Comparison of ENCODE assay signal across 12 cellular contexts in genomic region chr9:93028448-93029006, GRCh38. TPM values are rescaled to one million over a fixed set of nuclear protein-coding genes. Genes with fewer than 3 reads are reported as not detected.
DNase-seq lines count a peak whose midpoint lies in the region; ATAC-seq, FAIRE-seq and TF ChIP-seq lines count a peak whose summit lies in the region.
"Had no signal": no experiment of that assay in that cellular context is flagged by ENCODE, and none has a peak within 500 bp of the region (broad histone marks: within the 10 kb centered on the region; RNA-seq: fewer than 3 reads in every experiment).

No MANE protein-coding gene starts in this region.

- FAIRE-seq in pancreas (lab: Jason Lieb, UNC) = no peak
- FAIRE-seq: D721Med had no signal

- H3K79me2 ChIP-seq in Karpas-422 (ENCODE audit: low read length) = no peaks in the 10 kb centered on the region

- peaks cover 79% of the 10 kb centered on the region for H3K4me1 Mint-ChIP-seq in activated CD8-positive, alpha-beta T cell treated with anti-CD3 and anti-CD28 coated beads, Interleukin-2, amount 10 ng/mL, durations not matched to agents 7 days and 5 days (ENCODE audit: low read depth)
- H3K4me1 Mint-ChIP-seq in glutamatergic neuron (ENCODE audit: low read depth, unreplicated experiment) = peaks cover 2% of the 10 kb centered on the region

- CTCF ChIA-PET in activated CD8-positive, alpha-beta T cell treated with anti-CD3 and anti-CD28 coated beads, Interleukin-2, amount 10 ng/mL, durations not matched to agents 7 days and 5 days (lab: Charles Lee) = interaction anchor here (0.9 to 2.0 kb wide), 11 partner anchors 9 to 80 kb away, joined by 3 to 12 read pairs (median 4); no protein-coding TSS in a partner anchor

- H3K4me3 Mint-ChIP-seq in activated CD8-positive, alpha-beta T cell treated with anti-CD3 and anti-CD28 coated beads, Interleukin-2, amount 10 ng/mL, durations not matched to agents 7 days and 5 days = peak overlapping the region; percentile 71
- no peak overlapping the region for H3K4me3 Mint-ChIP-seq in glutamatergic neuron (ENCODE audit: unreplicated experiment)

- no peaks in the 10 kb centered on the region for H3K27me3 ChIP-seq in BLaER1 treated with 17β-estradiol and CSF1 and Interleukin-3, amounts not matched to agents 10 nM and 100 nM
- H3K27me3 ChIP-seq in Karpas-422 (ENCODE audit: low read length) = no peaks in the 10 kb centered on the region
- H3K27me3 ChIP-seq in tibial artery = no peaks in the 10 kb centered on the region
- no peaks in the 10 kb centered on the region for H3K27me3 ChIP-seq in pancreas

- H3K36me3 ChIP-seq in BLaER1 treated with 17β-estradiol and CSF1 and Interleukin-3, amounts not matched to agents 10 nM and 100 nM = peaks cover 56 to 82% (median 71%) of the 10 kb centered on the region in 11 experiments
- H3K36me3 ChIP-seq in Karpas-422 (ENCODE audit: insufficient read depth, low read length) (no peaks in the 10 kb centered on the region), mucosa of descending colon (ENCODE audit: low read depth) (no peaks in the 10 kb centered on the region), tibial artery (no peaks in the 10 kb centered on the region), pancreas (no peaks in the 10 kb centered on the region)

- POLR2A ChIA-PET in activated CD8-positive, alpha-beta T cell treated with anti-CD3 and anti-CD28 coated beads, Interleukin-2, amount 10 ng/mL, durations not matched to agents 7 days and 5 days (lab: Charles Lee) = interaction anchor here (0.6 to 2.7 kb wide), 15 partner anchors 9 to 92 kb away, joined by 3 to 23 read pairs (median 4); no protein-coding TSS in a partner anchor

- peak overlapping the region; percentile 70 to 90 (median 81) for H3K4me2 ChIP-seq in BLaER1 treated with 17β-estradiol and CSF1 and Interleukin-3, amounts not matched to agents 10 nM and 100 nM
- no peak overlapping the region for H3K4me2 ChIP-seq in Karpas-422 (ENCODE audit: low read depth, low read length, poor library complexity, severe bottlenecking)

- peak; percentile 85 for ATAC-seq in activated CD8-positive, alpha-beta T cell treated with anti-CD3 and anti-CD28 coated beads, Interleukin-2, amount 10 ng/mL, durations not matched to agents 7 days and 5 days
- ATAC-seq in mucosa of descending colon = peak; percentile 74
- ATAC-seq in pancreas = no peak

- TF ChIP-seq CTCF in mucosa of descending colon (IDR thresholded peaks at IDR 0.05) = no peak
- no peak for TF ChIP-seq CTCF in glutamatergic neuron (IDR thresholded peaks at IDR 0.05; ENCODE audit: partially characterized antibody, unreplicated experiment)
- TF ChIP-seq CTCF in tibial artery (IDR thresholded peaks at IDR 0.05) = no peak
- TF ChIP-seq CTCF in pancreas (IDR thresholded peaks at IDR 0.05) = no peak

- peak overlapping the region; percentile 92 for H3K27ac Mint-ChIP-seq in activated CD8-positive, alpha-beta T cell treated with anti-CD3 and anti-CD28 coated beads, Interleukin-2, amount 10 ng/mL, durations not matched to agents 7 days and 5 days
- H3K27ac Mint-ChIP-seq in glutamatergic neuron (ENCODE audit: unreplicated experiment) = no peak overlapping the region

- H3K9me3 ChIP-seq in BLaER1 treated with 17β-estradiol and CSF1 and Interleukin-3, amounts not matched to agents 10 nM and 100 nM (replicated peaks in 1 of 11) = no peaks in the 10 kb centered on the region
- no peaks in the 10 kb centered on the region for H3K9me3 ChIP-seq in Karpas-422 (ENCODE audit: low read length)
- no peaks in the 10 kb centered on the region for H3K9me3 ChIP-seq in mucosa of descending colon
- no peaks in the 10 kb centered on the region for H3K9me3 ChIP-seq in tibial artery
- H3K9me3 ChIP-seq in pancreas = no peaks in the 10 kb centered on the region

- H3K9me2 ChIP-seq in Karpas-422 (replicated peaks; ENCODE audit: insufficient read depth, low read length) = no peaks in the 10 kb centered on the region

- H4K20me1 ChIP-seq in BLaER1 treated with 17β-estradiol and CSF1 and Interleukin-3, amounts not matched to agents 10 nM and 100 nM = peaks cover 0 to 82% (median 16%) of the 10 kb centered on the region in 11 experiments; a peak in 16 of 22 replicates
- no peaks in the 10 kb centered on the region for H4K20me1 ChIP-seq in Karpas-422 (ENCODE audit: insufficient read depth, low read depth, low read length)

- peaks cover 92 to 100% (median 98%) of the 10 kb centered on the region in 10 experiments for H3K4me1 ChIP-seq in BLaER1 treated with 17β-estradiol and CSF1 and Interleukin-3, amounts not matched to agents 10 nM and 100 nM
- H3K4me1 ChIP-seq in Karpas-422 (ENCODE audit: low read length) (peaks cover 11% of the 10 kb centered on the region), mucosa of descending colon (ENCODE audit: low read depth) (no peaks in the 10 kb centered on the region), tibial artery (no peaks in the 10 kb centered on the region), pancreas (no peaks in the 10 kb centered on the region)

- no peaks in the 10 kb centered on the region for H3K27me3 Mint-ChIP-seq in activated CD8-positive, alpha-beta T cell treated with anti-CD3 and anti-CD28 coated beads, Interleukin-2, amount 10 ng/mL, durations not matched to agents 7 days and 5 days (ENCODE audit: low read depth)
- peaks cover 11% of the 10 kb centered on the region for H3K27me3 Mint-ChIP-seq in glutamatergic neuron (ENCODE audit: unreplicated experiment)

- no peaks in the 10 kb centered on the region for H3K9me3 Mint-ChIP-seq in activated CD8-positive, alpha-beta T cell treated with anti-CD3 and anti-CD28 coated beads, Interleukin-2, amount 10 ng/mL, durations not matched to agents 7 days and 5 days (ENCODE audit: insufficient read depth)
- H3K9me3 Mint-ChIP-seq in glutamatergic neuron (ENCODE audit: unreplicated experiment) = peaks cover 5% of the 10 kb centered on the region

- DNase-seq in Karpas-422 (peak; percentile 48), mucosa of descending colon (peak in 1 of 3 donors; percentile 23), glutamatergic neuron (no peak), AG20443 (ENCODE audit: low spot score) (no peak), tibial artery (no peak), pancreas (no peak)
- DNase-seq in activated CD8-positive, alpha-beta T cell treated with anti-CD3 and anti-CD28 coated beads, Interleukin-2, amount 10 ng/mL, durations not matched to agents 7 days and 5 days = peak; percentile 83

- H2AFZ ChIP-seq in Karpas-422 (ENCODE audit: low read length) = no peak overlapping the region

- WGBS in pancreas, 2 donors = 70 to 75% methylated on average over 6 of the region's 6 CpGs

- H3K36me3 Mint-ChIP-seq in activated CD8-positive, alpha-beta T cell treated with anti-CD3 and anti-CD28 coated beads, Interleukin-2, amount 10 ng/mL, durations not matched to agents 7 days and 5 days (ENCODE audit: low read depth) = peaks cover 81% of the 10 kb centered on the region
- H3K36me3 Mint-ChIP-seq in glutamatergic neuron (ENCODE audit: unreplicated experiment) = no peaks in the 10 kb centered on the region

- H3K4me3 ChIP-seq in BLaER1 treated with 17β-estradiol and CSF1 and Interleukin-3, amounts not matched to agents 10 nM and 100 nM = peak overlapping the region in 4 of 10 experiments; percentile 13 to 48 (median 28); a peak in 5 of 20 replicates
- H3K4me3 ChIP-seq in Karpas-422 (ENCODE audit: low read length) (no peak overlapping the region), mucosa of descending colon (no peak overlapping the region), tibial artery (no peak overlapping the region), pancreas (no peak overlapping the region)
- H3K4me3 ChIP-seq: skin epidermis had no signal

- H3K9ac ChIP-seq in BLaER1 treated with 17β-estradiol and CSF1 and Interleukin-3, amounts not matched to agents 10 nM and 100 nM = peak overlapping the region in 10 of 11 experiments; percentile 32 to 67 (median 50); a peak in 13 of 22 replicates
- no peak overlapping the region for H3K9ac ChIP-seq in Karpas-422 (ENCODE audit: low read length)

- peak overlapping the region in 10 of 11 experiments; percentile 43 to 73 (median 66); a peak in 19 of 22 replicates for H3K27ac ChIP-seq in BLaER1 treated with 17β-estradiol and CSF1 and Interleukin-3, amounts not matched to agents 10 nM and 100 nM
- no peak overlapping the region for H3K27ac ChIP-seq in Karpas-422 (ENCODE audit: low read length)
- no peak overlapping the region for H3K27ac ChIP-seq in tibial artery
- H3K27ac ChIP-seq in pancreas = no peak overlapping the region
- H3K27ac ChIP-seq: VCaP had no signal

- intact Hi-C loops in mucosa of descending colon (cut with DNase I, micrococcal nuclease) = no loop called here
- intact Hi-C loops in tibial artery (cut with DNase I; ENCODE audit: low total_unique reads) = no loop called here
- intact Hi-C loops in pancreas (cut with DNase I) = no loop called here

RNA-seq across cellular contexts. Expression of gene SUSD3, which starts 30.0 kb away (rescaled TPM):
- 4.9 and 6.2 TPM in 2 replicates for total RNA-seq in Karpas-422 (2014; rRNA removed; shearing (Covaris generic); ENCODE audit: low replicate concordance)
- total RNA-seq in activated CD8-positive, alpha-beta T cell treated with anti-CD3 and anti-CD28 coated beads, Interleukin-2, amount 10 ng/mL, durations not matched to agents 7 days and 5 days = 10 to 100 TPM; 57.9 to 59.6 TPM
- total RNA-seq in mucosa of descending colon = 1 to 10 TPM; 1.2 to 2.5 (median 1.8) TPM
- total RNA-seq in glutamatergic neuron (ENCODE audit: unreplicated experiment) = not detected
- 1 to 10 TPM in 2 of 6 donors, under 1 TPM in 4; 0.16 to 2.8 (median 0.80) TPM for total RNA-seq in pancreas
- 1 to 10 TPM in 1 of 2 donors, under 1 TPM in 1; 0.27 to 1.4 TPM for polyA plus RNA-seq in pancreas
- total RNA-seq: glomerular endothelial cell had no signal

Comparison
In these comparisons a context has a peak if more than half of its experiments do, and no peak if none do; other contexts are left out.
1. H3K27ac ChIP-seq: peak in BLaER1 treated with 17β-estradiol and CSF1 and Interleukin-3, amounts not matched to agents 10 nM and 100 nM (10 of 11); none in Karpas-422 (single experiment), tibial artery (0 of 2) and pancreas (0 of 4).
2. DNase-seq: peak in Karpas-422 (single experiment) and activated CD8-positive, alpha-beta T cell treated with anti-CD3 and anti-CD28 coated beads, Interleukin-2, amount 10 ng/mL, durations not matched to agents 7 days and 5 days (single experiment); none in glutamatergic neuron (single experiment), AG20443 (single experiment), tibial artery (0 of 2) and pancreas (0 of 6).
3. ATAC-seq: peak in activated CD8-positive, alpha-beta T cell treated with anti-CD3 and anti-CD28 coated beads, Interleukin-2, amount 10 ng/mL, durations not matched to agents 7 days and 5 days (single experiment) and mucosa of descending colon (single experiment); none in pancreas (0 of 4).